Comparison of ENCODE assay signal across 20 cellular contexts in the genomic region with DNA sequence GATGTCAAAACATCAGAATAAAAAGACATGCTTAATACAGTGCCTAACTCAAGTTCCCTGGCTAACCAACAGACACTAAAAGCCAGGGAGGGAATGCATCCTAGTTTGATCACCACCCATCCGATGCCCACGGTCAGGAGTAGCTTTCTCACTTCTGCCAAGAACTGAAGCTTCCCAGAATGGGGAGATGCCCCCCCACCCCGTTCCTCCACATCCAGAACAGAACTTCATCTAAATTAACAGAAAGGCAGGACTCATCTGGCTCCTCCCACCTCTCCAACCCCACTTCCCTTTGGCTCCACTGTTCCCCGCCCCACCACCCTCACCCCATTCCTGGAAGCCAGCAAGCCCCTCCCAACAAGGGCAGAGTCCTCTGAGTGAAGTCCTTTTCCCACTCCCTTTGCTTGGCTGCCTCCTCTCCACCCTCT. TPM values are rescaled to one million over a fixed set of nuclear protein-coding genes. Genes with fewer than 3 reads are reported as not detected.
DNase-seq lines count a peak whose midpoint lies in the region; ATAC-seq, FAIRE-seq and TF ChIP-seq lines count a peak whose summit lies in the region.
"Had no signal": no experiment of that assay in that cellular context is flagged by ENCODE, and none has a peak within 500 bp of the region (broad histone marks: within the 10 kb centered on the region; RNA-seq: fewer than 3 reads in every experiment).

No MANE protein-coding gene starts in this region.

- FAIRE-seq in H1 (lab: Jason Lieb, UNC): no peak
- FAIRE-seq: endometrium had no signal

- no peak overlapping the region for H4K91ac ChIP-seq in H1 (replicated peaks; ENCODE audit: insufficient read length, low read length)

- TF ChIP-seq CTCF in H1 (IDR thresholded peaks at IDR 0.05; ENCODE audit: control extremely low read depth in 1 of 3, insufficient read depth in 1 of 3, low read depth in 1 of 3, low read length in 3 of 3): no peak
- TF ChIP-seq CTCF in lower lobe of right lung (IDR thresholded peaks at IDR 0.05): no peak
- no peak for TF ChIP-seq CTCF in upper lobe of right lung (IDR thresholded peaks at IDR 0.05)

- H2BK15ac ChIP-seq in H1 (ENCODE audit: low read length): 0 out of 2 replicates have a peak overlapping the region, but pooled peaks have one; percentile 47

- H3K14ac ChIP-seq in H1 (ENCODE audit: insufficient read length): no peak overlapping the region

- H3K4ac ChIP-seq in H1 (replicated peaks; ENCODE audit: insufficient read length, low read depth, low read length): no peak overlapping the region

- H3K23ac ChIP-seq in H1 (ENCODE audit: insufficient read length): no peak overlapping the region

- H3K4me3 ChIP-seq in H1 (ENCODE audit: extremely low read depth in 1 of 4, insufficient read depth in 2 of 4, low read depth in 3 of 4, low read length in 4 of 4): peak overlapping the region in 1 of 4 experiments; percentile 25; a peak in 1 of 8 replicates
- H3K4me3 ChIP-seq in lower lobe of right lung: no peak overlapping the region
- no peak overlapping the region for H3K4me3 ChIP-seq in upper lobe of right lung
- H3K4me3 ChIP-seq: prostate gland, tibial artery had no signal

- H2BK5ac ChIP-seq in H1 (ENCODE audit: low read depth, low read length): peak overlapping the region; percentile 83

- no peak overlapping the region for H4K5ac ChIP-seq in H1 (ENCODE audit: insufficient read length, low read depth, low read length)

- H4K8ac ChIP-seq in H1 (ENCODE audit: extremely low read depth, insufficient read depth, low read length): no peak overlapping the region

- no peak overlapping the region for H2AK5ac ChIP-seq in H1 (ENCODE audit: low read depth, low read length)

- ATAC-seq in Right ventricle myocardium superior (ENCODE audit: poor library complexity) (peak; percentile 39), lower lobe of right lung (peak; percentile 71 to 80), upper lobe of right lung (peak; percentile 81), HG03442 (IDR thresholded peaks at IDR 0.05; ENCODE audit: unreplicated experiment) (no peak)
- ATAC-seq: natural killer cell; stimulated activated naive B cell treated with anti-CD40 and anti-IgM and Interleukin-4, amounts not matched to agents 10 μg/mL and 1 μg/mL and 100 μg/mL, for 72 hours had no signal

- H3K79me2 ChIP-seq in H1 (ENCODE audit: control insufficient read depth in 1 of 2, insufficient read depth in 2 of 2, low read length in 2 of 2): no peaks in the 10 kb centered on the region

- H2BK120ac ChIP-seq in H1 (replicated peaks; ENCODE audit: low read depth, low read length): no peak overlapping the region

- CTCF ChIA-PET in H1 (lab: Charles Lee; ENCODE audit: partially characterized antibody): interaction anchor here (0.6 to 1.7 kb wide), 7 partner anchors 14 to 726 kb away, joined by 3 to 7 read pairs (median 4); no protein-coding TSS in a partner anchor

- no peak for TF ChIP-seq RAD21 in H1 (IDR thresholded peaks at IDR 0.05 in 1 of 2, conservative IDR thresholded peaks at IDR 0.05 in 1 of 2; ENCODE audit: low read depth in 2 of 2, low read length in 2 of 2)

- peak overlapping the region; percentile 87; the same call in 1 of the 2 replicates for H2BK12ac ChIP-seq in H1 (ENCODE audit: low read depth, low read length)

- peak overlapping the region; percentile 63; the same call in 1 of the 2 replicates for H2AFZ ChIP-seq in H1 (ENCODE audit: low read length)

- H3K9me3 ChIP-seq in H1 (ENCODE audit: insufficient read depth in 2 of 2, low read depth in 1 of 2, low read length in 1 of 2) (peaks cover 0 to 9% of the 10 kb centered on the region in 2 experiments; a peak in 2 of 4 replicates), lower lobe of right lung (no peaks in the 10 kb centered on the region), upper lobe of right lung (no peaks in the 10 kb centered on the region)
- H3K9me3 ChIP-seq: prostate gland, tibial artery had no signal

- H3K9ac ChIP-seq in H1 (replicated peaks in 1 of 4; ENCODE audit: extremely low read depth in 1 of 4, low read depth in 3 of 4, low read length in 3 of 4): no peak overlapping the region

- TF ChIP-seq EP300 in H1 (IDR thresholded peaks at IDR 0.05; ENCODE audit: borderline replicate concordance in 1 of 2, low read depth in 2 of 2, low read length in 2 of 2): no peak

- H3K18ac ChIP-seq in H1 (ENCODE audit: extremely low read depth, low read length): no peak overlapping the region; the same call in 1 of the 2 replicates

- peak overlapping the region; percentile 29 for H2BK20ac ChIP-seq in H1 (ENCODE audit: low read length)

- no peaks in the 10 kb centered on the region for H3K36me3 ChIP-seq in H1 (ENCODE audit: control insufficient read depth in 2 of 4, insufficient read depth in 4 of 4, low read length in 3 of 4)
- peaks cover 11% of the 10 kb centered on the region for H3K36me3 ChIP-seq in lower lobe of right lung
- H3K36me3 ChIP-seq in upper lobe of right lung: peaks cover 6% of the 10 kb centered on the region
- H3K36me3 ChIP-seq: prostate gland, tibial artery had no signal

- POLR2A ChIA-PET in H1 (lab: Charles Lee; ENCODE audit: partially characterized antibody): interaction anchor here (2.2 kb wide), 1 partner anchor 67 kb away, joined by 7 read pairs; a partner anchor contains a TSS

- peak overlapping the region; percentile 46; the same call in 1 of the 2 replicates for H3K27ac ChIP-seq in H1 (ENCODE audit: low read depth, low read length)
- no peak overlapping the region for H3K27ac ChIP-seq in lower lobe of right lung
- H3K27ac ChIP-seq in upper lobe of right lung: no peak overlapping the region
- H3K27ac ChIP-seq: prostate gland, tibial artery had no signal

- 62% methylated on average over 4 of the region's 4 CpGs; no CpG with 5 or more reads in 1 of the 2 experiments for WGBS in H1 (ENCODE audit: extremely low coverage in 1 of 2, insufficient coverage in 1 of 2, insufficient read length in 1 of 2, insufficient replicate concordance in 2 of 2, low coverage in 1 of 2, low lambda C conversion rate in 2 of 2, missing lambda C conversion rate in 1 of 2), 2 experiments

- no peaks in the 10 kb centered on the region for H3K27me3 ChIP-seq in H1 (replicated peaks in 1 of 4; ENCODE audit: control insufficient read depth in 3 of 4, extremely low read depth in 1 of 4, insufficient read depth in 3 of 4, low read length in 3 of 4)
- no peaks in the 10 kb centered on the region for H3K27me3 ChIP-seq in lower lobe of right lung (ENCODE audit: low read depth)
- H3K27me3 ChIP-seq in upper lobe of right lung: no peaks in the 10 kb centered on the region
- H3K27me3 ChIP-seq: tibial artery had no signal

- H3K4me1 ChIP-seq in H1 (replicated peaks in 1 of 4; ENCODE audit: control insufficient read depth in 3 of 4, insufficient read depth in 4 of 4, low read length in 3 of 4) (peaks cover 2 to 13% (median 7%) of the 10 kb centered on the region in 4 experiments; a peak in 4 of 7 replicates), lower lobe of right lung (no peaks in the 10 kb centered on the region), upper lobe of right lung (no peaks in the 10 kb centered on the region)
- H3K4me1 ChIP-seq: prostate gland, tibial artery had no signal

- TF ChIP-seq POLR2A in H1 (IDR thresholded peaks at IDR 0.05; ENCODE audit: control extremely low read depth in 1 of 2, low read depth in 2 of 2, low read length in 2 of 2): no peak

- H3K23me2 ChIP-seq in H1 (ENCODE audit: low read depth, low read length): no peaks in the 10 kb centered on the region; the same call in 1 of the 2 replicates

- H3K56ac ChIP-seq in H1 (replicated peaks; ENCODE audit: insufficient read length, low read depth, low read length): no peak overlapping the region

- H3K4me2 ChIP-seq in H1 (ENCODE audit: insufficient read depth in 1 of 2, low read depth in 2 of 2, low read length in 2 of 2): peak overlapping the region; percentile 44 to 52

- H4K20me1 ChIP-seq in H1 (replicated peaks in 1 of 2; ENCODE audit: control insufficient read depth in 1 of 2, insufficient read depth in 2 of 2, low read length in 2 of 2): no peaks in the 10 kb centered on the region

- DNase-seq in Right ventricle myocardium superior: no peak
- DNase-seq in cardiac septum (ENCODE audit: low spot score): no peak
- peak in 1 of 2 experiments; percentile 66 for DNase-seq in H1 (ENCODE audit: low read depth in 1 of 2, low spot score in 2 of 2)
- no peak for DNase-seq in lower lobe of right lung
- DNase-seq in upper lobe of right lung: no peak
- DNase-seq in NCI-H1105 treated with DMSO at 0.1 percent for 48 hours (lab: John Stamatoyannopoulos, UW): no peak
- DNase-seq in cortex of kidney (lab: John Stamatoyannopoulos, UW): no peak
- DNase-seq: activated CD4-positive, alpha-beta T cell treated with anti-CD3 and anti-CD28 coated beads, Interleukin-2, amount 10 ng/mL, durations not matched to agents 7 days and 5 days; C1 segment of cervical spinal cord; DMS53; hippocampal formation; natural killer cell; NCI-H187 treated with DMSO at 0.1 percent for 48 hours; NCI-H510A; SHP77 treated with DMSO at 0.1 percent for 48 hours; stimulated activated naive B cell treated with anti-CD40 and anti-IgM and Interleukin-4, amounts not matched to agents 10 μg/mL and 1 μg/mL and 100 μg/mL, for 72 hours; tibial artery had no signal

- intact Hi-C loops in Right ventricle myocardium superior (cut with DNase I): no loop called here
- intact Hi-C loops in cardiac septum (cut with DNase I): no loop called here
- intact Hi-C loops in lower lobe of right lung (cut with DNase I): no loop called here
- intact Hi-C loops in upper lobe of right lung (cut with DNase I): no loop called here

- no peaks in the 10 kb centered on the region for H3K79me1 ChIP-seq in H1 (ENCODE audit: low read depth, low read length)

RNA-seq across cellular contexts. Expression of a gene that starts 33.7 kb away (rescaled TPM):
- total RNA-seq in Right ventricle myocardium superior (116 TPM), cardiac septum (89.1 TPM), lower lobe of right lung (81.5 TPM), upper lobe of right lung (75.3 TPM)
- 65.8 and 70.8 TPM in 2 replicates for total RNA-seq in H1 (2021; fragmentation: NEBNext Ultra II Directional; extraction: Animal tissue kit (Norgen Biotek cat#: 25700))
- polyA plus RNA-seq in H1 (2011; rRNA removed): 28.0 and 29.2 TPM in 2 replicates
- 33.3 TPM for polyA plus RNA-seq in H1 (2011; cell fraction: cytosol; rRNA removed)
- 19.7 TPM for polyA plus RNA-seq in H1 (2011; cell fraction: nucleus; rRNA removed)
- 47.3 to 78.4 TPM (median 49.7 TPM) in 4 replicates for polyA plus RNA-seq in H1 (2012, experiment 1 of 2)
- polyA plus RNA-seq in H1 (2012, experiment 2 of 2): 33.3 TPM
- 61.2 TPM for polyA plus RNA-seq in H1 (2013, experiment 1 of 2)
- polyA plus RNA-seq in H1 (2013, experiment 2 of 2): 67.2 TPM
- 26.2 and 30.9 TPM in 2 replicates for polyA minus RNA-seq in H1 (2011; rRNA and poly(A)+ RNA removed)
- 20.2 TPM for polyA minus RNA-seq in H1 (2011; cell fraction: cytosol; rRNA and poly(A)+ RNA removed)
- 26.3 TPM for polyA minus RNA-seq in H1 (2011; cell fraction: nucleus; rRNA and poly(A)+ RNA removed)

RNA-seq across cellular contexts. Expression of a gene that starts 35.5 kb away (rescaled TPM):
- total RNA-seq in Right ventricle myocardium superior (6.1 TPM), cardiac septum (7.3 TPM), lower lobe of right lung (23.9 TPM), upper lobe of right lung (16.6 TPM)
- total RNA-seq in H1 (2021; fragmentation: NEBNext Ultra II Directional; extraction: Animal tissue kit (Norgen Biotek cat#: 25700)): 16.1 and 19.8 TPM in 2 replicates
- polyA plus RNA-seq in H1 (2011; rRNA removed): 2.6 and 3.2 TPM in 2 replicates
- 5.2 TPM for polyA plus RNA-seq in H1 (2011; cell fraction: cytosol; rRNA removed)
- 2.5 TPM for polyA plus RNA-seq in H1 (2011; cell fraction: nucleus; rRNA removed)
- polyA plus RNA-seq in H1 (2012, experiment 1 of 2): 5.0 to 12.4 TPM (median 6.9 TPM) in 4 replicates
- polyA plus RNA-seq in H1 (2012, experiment 2 of 2): 0.79 TPM
- 9.1 TPM for polyA plus RNA-seq in H1 (2013, experiment 1 of 2)
- polyA plus RNA-seq in H1 (2013, experiment 2 of 2): 8.2 TPM
- 6.7 and 7.6 TPM in 2 replicates for polyA minus RNA-seq in H1 (2011; rRNA and poly(A)+ RNA removed)
- polyA minus RNA-seq in H1 (2011; cell fraction: cytosol; rRNA and poly(A)+ RNA removed): 7.5 TPM
- polyA minus RNA-seq in H1 (2011; cell fraction: nucleus; rRNA and poly(A)+ RNA removed): 14.7 TPM
